In the genomic region with DNA sequence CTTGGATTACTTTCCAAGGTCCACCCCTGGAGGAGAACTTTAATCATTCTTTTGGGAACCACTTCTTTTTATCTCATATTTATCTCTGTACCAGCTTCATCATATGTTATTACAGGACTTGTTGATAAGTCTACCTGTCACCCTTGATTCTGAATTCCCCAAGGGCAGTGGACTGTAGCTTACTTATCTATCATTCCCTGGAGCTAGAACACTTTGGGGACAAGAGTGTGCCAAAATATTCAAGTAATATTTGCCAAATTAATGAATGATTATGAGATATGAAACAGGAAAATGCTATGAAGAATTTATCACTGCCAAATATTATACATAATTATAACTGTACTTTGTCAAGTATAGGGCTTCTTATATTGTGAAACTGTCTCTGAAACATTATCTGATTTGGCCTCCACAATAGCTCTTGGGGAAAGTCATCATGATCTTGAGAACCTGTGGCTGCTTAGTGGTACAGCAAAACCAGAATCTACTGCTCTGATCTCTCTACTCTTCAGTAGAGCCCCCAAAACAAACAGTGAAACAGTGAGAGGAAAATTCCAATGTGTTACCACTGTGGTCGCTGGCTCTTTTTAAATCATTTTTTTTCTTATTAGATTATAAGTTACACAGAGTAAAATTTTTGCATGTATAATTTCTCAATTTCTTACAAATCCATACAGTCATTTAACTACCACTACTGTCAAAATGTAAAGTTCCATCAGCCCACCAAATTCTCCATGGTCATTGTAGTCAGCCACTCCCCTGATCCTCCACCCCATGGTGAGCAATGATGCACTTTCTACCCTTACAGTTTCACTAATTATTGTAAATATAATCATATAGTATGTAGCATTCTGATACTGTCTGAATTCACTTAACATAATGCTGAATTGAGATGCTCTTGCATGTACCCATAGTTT, we compare ENCODE assay signal across 33 cellular contexts.
DNase-seq lines count a peak whose midpoint lies in the region; ATAC-seq and TF ChIP-seq lines count a peak whose summit lies in the region.
"Had no signal": no experiment of that assay in that cellular context is flagged by ENCODE, and none has a peak within 500 bp of the region (broad histone marks: within the 10 kb centered on the region; RNA-seq: fewer than 3 reads in every experiment).

No MANE protein-coding gene starts in this region.

- no peaks in the 10 kb centered on the region for H3K27me3 ChIP-seq in GM06990 (replicated peaks; ENCODE audit: control insufficient read depth, insufficient read depth, low read length)
- H3K27me3 ChIP-seq: cardiac muscle cell, colonic mucosa, heart left ventricle, vagina had no signal

- H3K9me3 Mint-ChIP-seq in WTC11 (peaks cover 6% of the 10 kb centered on the region), immature natural killer cell (peaks cover 0 to 16% (median 7%) of the 10 kb centered on the region in 6 donors)
- H3K9me3 Mint-ChIP-seq: activated B cell treated with CpG ODN at 0.5 μM for 24 hours; activated T-helper 2 cell treated with anti-CD3 and anti-CD28 coated beads, Interferon-gamma antibody, Interleukin-2, Interleukin-4, amounts not matched to agents 10 μg/mL and 5 μg/mL and 100 μg/mL, durations not matched to agents 14 hours and 24 hours and 36 hours had no signal

- TSS peak; percentile 89 for BruUV-seq in OCI-LY7 (replicated peaks; lab: Mats Ljungman, UMichigan)

- no peaks in the 10 kb centered on the region for H4K20me1 ChIP-seq in OCI-LY7 (ENCODE audit: insufficient read depth, low read length)

- H3K27ac ChIP-seq in OCI-LY7 (ENCODE audit: low read depth, low read length, poor library complexity, severe bottlenecking) = peak overlapping the region; percentile 99
- H3K27ac ChIP-seq: A549, cardiac muscle cell, colonic mucosa, heart left ventricle, lower lobe of right lung, thoracic aorta, vagina had no signal

- POLR2A ChIA-PET in OCI-LY7 (lab: Charles Lee) (interaction anchor here (0.6 to 1.6 kb wide), 8 partner anchors 52 to 195 kb away, joined by 3 to 5 read pairs (median 3); no protein-coding TSS in a partner anchor), WTC11 (lab: Charles Lee) (no interaction called here)

- CTCF ChIA-PET in OCI-LY7 (lab: Charles Lee; ENCODE audit: unreplicated experiment) = no interaction called here
- CTCF ChIA-PET in WTC11 (lab: Charles Lee) = no interaction called here

- H3K36me3 ChIP-seq in GM06990 (ENCODE audit: control insufficient read depth, insufficient read depth, low read length) (no peaks in the 10 kb centered on the region), OCI-LY7 (ENCODE audit: insufficient read depth, low read length) (peaks cover 7% of the 10 kb centered on the region)
- H3K36me3 ChIP-seq: cardiac muscle cell, colonic mucosa, heart left ventricle, lower lobe of right lung, thoracic aorta, vagina had no signal

- H3K4me2 ChIP-seq in OCI-LY7 (ENCODE audit: low read length) = peak overlapping the region; percentile 68
- H3K4me2 ChIP-seq: A549 had no signal

- no peaks in the 10 kb centered on the region for H3K27me3 Mint-ChIP-seq in WTC11 (ENCODE audit: low read depth)
- peaks cover 0 to 6% (median 2%) of the 10 kb centered on the region in 3 donors for H3K27me3 Mint-ChIP-seq in immature natural killer cell (ENCODE audit: low read depth in 3 of 3)
- H3K27me3 Mint-ChIP-seq: activated naive CD4-positive, alpha-beta T cell treated with anti-CD3 and anti-CD28 coated beads, Interleukin-2, amount 50 U/mL, for 24 hours had no signal

- no peak for TF ChIP-seq CTCF in GM06990 (IDR thresholded peaks at IDR 0.05; ENCODE audit: insufficient read depth, low read length, poor library complexity, severe bottlenecking)
- no peak for TF ChIP-seq CTCF in OCI-LY7 (conservative IDR thresholded peaks at IDR 0.05; ENCODE audit: low read length)
- no peak for TF ChIP-seq CTCF in WTC11 (IDR thresholded peaks at IDR 0.05)

- no peak overlapping the region for H2AFZ ChIP-seq in OCI-LY7 (ENCODE audit: low read length)

- peaks cover 71% of the 10 kb centered on the region for H3K4me1 ChIP-seq in OCI-LY7 (ENCODE audit: insufficient read depth, low read length, poor library complexity, severe bottlenecking)
- H3K4me1 ChIP-seq: A549, colonic mucosa, heart left ventricle, lower lobe of right lung, vagina had no signal

- H3K36me3 Mint-ChIP-seq in WTC11 (peaks cover 3% of the 10 kb centered on the region), immature natural killer cell (no peaks in the 10 kb centered on the region)
- H3K36me3 Mint-ChIP-seq: activated CD4-positive, alpha-beta memory T cell treated with anti-CD3 and anti-CD28 coated beads for 36 hours; activated naive CD4-positive, alpha-beta T cell treated with anti-CD3 and anti-CD28 coated beads, Interleukin-2, amount 50 U/mL, for 24 hours; CD4-positive, alpha-beta memory T cell; natural killer cell had no signal

- no peaks in the 10 kb centered on the region for H3K9me2 ChIP-seq in OCI-LY7 (ENCODE audit: insufficient read depth, low read length)

- peak; percentile 24 for ATAC-seq in GM18520 (IDR thresholded peaks at IDR 0.05; ENCODE audit: unreplicated experiment)
- peak; percentile 45 for ATAC-seq in HG02610 (IDR thresholded peaks at IDR 0.05; ENCODE audit: unreplicated experiment)
- ATAC-seq in WTC11 = no peak
- ATAC-seq: A549, HCT116, heart left ventricle, lower lobe of right lung had no signal

- H3K4me1 Mint-ChIP-seq in WTC11 (peaks cover 17% of the 10 kb centered on the region), immature natural killer cell (no peaks in the 10 kb centered on the region)
- H3K4me1 Mint-ChIP-seq: activated B cell treated with CpG ODN at 0.5 μM for 24 hours; activated naive CD4-positive, alpha-beta T cell treated with anti-CD3 and anti-CD28 coated beads, Interleukin-2, amount 50 U/mL, for 24 hours; CD4-positive, alpha-beta memory T cell; natural killer cell had no signal

- intact Hi-C loops in OCI-LY7 (cut with micrococcal nuclease; ENCODE audit: unreplicated experiment) = loop anchor here (1.0 to 5.0 kb wide), 5 partner anchors 74 to 560 kb away; no protein-coding TSS in a partner anchor

- DNase-seq in GM06990 (ENCODE audit: extremely low read depth, insufficient read length) (peak; percentile 78), OCI-LY7 (ENCODE audit: low spot score) (peak; percentile 28), WTC11 (ENCODE audit: low spot score) (no peak), immature natural killer cell (no peak)
- DNase-seq in activated T-cell treated with anti-CD3 and anti-CD28 coated beads, Interleukin-2, amount 50 U/mL, for 1 hour = no peak
- no peak for DNase-seq in activated CD8-positive, alpha-beta memory T cell treated with anti-CD3 and anti-CD28 coated beads, Interleukin-2, amount 50 U/mL, for 48 hours
- DNase-seq: activated B cell treated with CpG ODN at 0.5 μM for 24 hours; activated CD4-positive, alpha-beta memory T cell treated with anti-CD3 and anti-CD28 coated beads for 36 hours; activated CD8-positive, alpha-beta memory T cell treated with anti-CD3 and anti-CD28 coated beads, Interleukin-2, amount 50 U/mL, for 4 hours; anterior cingulate cortex; CD4-positive, alpha-beta memory T cell; colonic mucosa; effector memory CD4-positive, alpha-beta T cell; erythroblast; heart left ventricle; lower lobe of right lung; natural killer cell; NCI-H1092 treated with DMSO at 0.1 percent for 48 hours; NCI-H187 treated with DMSO at 0.1 percent for 48 hours; NCI-H526 treated with DMSO at 0.1 percent for 48 hours; occipital lobe; stimulated activated naive CD4-positive, alpha-beta T cell treated with Interleukin-2 at 50 U/mL for 16 hours; SW 1271; T1000 had no signal

- H3K79me2 ChIP-seq in OCI-LY7 (ENCODE audit: insufficient read depth, low read depth, low read length) = no peaks in the 10 kb centered on the region; the same call in 1 of the 2 replicates

- H3K9me3 ChIP-seq in OCI-LY7 (ENCODE audit: low read length) = peaks cover 10% of the 10 kb centered on the region; the same call in 1 of the 2 replicates
- H3K9me3 ChIP-seq: A549, colonic mucosa, lower lobe of right lung, thoracic aorta, vagina had no signal

- peak overlapping the region; percentile 31; the same call in 1 of the 2 replicates for H3K4me3 ChIP-seq in GM06990 (replicated peaks; ENCODE audit: low read depth, low read length)
- peak overlapping the region; percentile 48 for H3K4me3 ChIP-seq in OCI-LY7 (ENCODE audit: low read depth, low read length, poor library complexity, severe bottlenecking)
- H3K4me3 ChIP-seq: A549, cardiac muscle cell, colonic mucosa, heart left ventricle, lower lobe of right lung, thoracic aorta, vagina had no signal

- no peak overlapping the region for H3K4me3 Mint-ChIP-seq in WTC11
- H3K4me3 Mint-ChIP-seq in immature natural killer cell = no peak overlapping the region
- H3K4me3 Mint-ChIP-seq: activated B cell treated with CpG ODN at 0.5 μM for 24 hours; activated CD4-positive, alpha-beta memory T cell treated with anti-CD3 and anti-CD28 coated beads for 36 hours; activated naive CD4-positive, alpha-beta T cell treated with anti-CD3 and anti-CD28 coated beads, Interleukin-2, amount 50 U/mL, for 24 hours; CD4-positive, alpha-beta memory T cell; natural killer cell had no signal

- H3K27ac Mint-ChIP-seq in WTC11 (no peak overlapping the region), immature natural killer cell (no peak overlapping the region)
- H3K27ac Mint-ChIP-seq: activated B cell treated with CpG ODN at 0.5 μM for 24 hours; activated CD4-positive, alpha-beta memory T cell treated with anti-CD3 and anti-CD28 coated beads for 36 hours; activated naive CD4-positive, alpha-beta T cell treated with anti-CD3 and anti-CD28 coated beads, Interleukin-2, amount 50 U/mL, for 24 hours; activated T-helper 2 cell treated with anti-CD3 and anti-CD28 coated beads, Interferon-gamma antibody, Interleukin-2, Interleukin-4, amounts not matched to agents 10 μg/mL and 5 μg/mL and 100 μg/mL, durations not matched to agents 14 hours and 24 hours and 36 hours; CD4-positive, alpha-beta memory T cell; natural killer cell had no signal

TF ChIP-seq in WTC11, 78 proteins besides CTCF, POLR2A, EP300 and RAD21 (continues in another document):
- TF ChIP-seq, protein P1, sequence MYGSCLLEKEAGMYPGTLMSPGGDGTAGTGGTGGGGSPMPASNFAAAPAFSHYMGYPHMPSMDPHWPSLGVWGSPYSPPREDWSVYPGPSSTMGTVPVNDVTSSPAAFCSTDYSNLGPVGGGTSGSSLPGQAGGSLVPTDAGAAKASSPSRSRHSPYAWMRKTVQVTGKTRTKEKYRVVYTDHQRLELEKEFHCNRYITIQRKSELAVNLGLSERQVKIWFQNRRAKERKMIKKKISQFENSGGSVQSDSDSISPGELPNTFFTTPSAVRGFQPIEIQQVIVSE (CRISPR knock-in tag; IDR thresholded peaks at IDR 0.05; ENCODE audit: borderline replicate concordance) = no peak
- TF ChIP-seq ZNF423 (CRISPR knock-in tag; IDR thresholded peaks at IDR 0.05) (no peak), ZNF416 (CRISPR knock-in tag; IDR thresholded peaks at IDR 0.05) (no peak), RELA (CRISPR knock-in tag; IDR thresholded peaks at IDR 0.05; ENCODE audit: borderline replicate concordance) (no peak), ELF4 (CRISPR knock-in tag; IDR thresholded peaks at IDR 0.05; ENCODE audit: low read depth) (no peak)

Comparison
In these comparisons a context has a peak if more than half of its experiments do, and no peak if none do; other contexts are left out.
1. DNase-seq: peak in GM06990 (single experiment) and OCI-LY7 (single experiment); none in WTC11 (single experiment), immature natural killer cell (0 of 3), activated T-cell treated with anti-CD3 and anti-CD28 coated beads, Interleukin-2, amount 50 U/mL, for 1 hour (single experiment) and activated CD8-positive, alpha-beta memory T cell treated with anti-CD3 and anti-CD28 coated beads, Interleukin-2, amount 50 U/mL, for 48 hours (single experiment).